ENCODE assay signal across 12 cellular contexts in the genomic region with DNA sequence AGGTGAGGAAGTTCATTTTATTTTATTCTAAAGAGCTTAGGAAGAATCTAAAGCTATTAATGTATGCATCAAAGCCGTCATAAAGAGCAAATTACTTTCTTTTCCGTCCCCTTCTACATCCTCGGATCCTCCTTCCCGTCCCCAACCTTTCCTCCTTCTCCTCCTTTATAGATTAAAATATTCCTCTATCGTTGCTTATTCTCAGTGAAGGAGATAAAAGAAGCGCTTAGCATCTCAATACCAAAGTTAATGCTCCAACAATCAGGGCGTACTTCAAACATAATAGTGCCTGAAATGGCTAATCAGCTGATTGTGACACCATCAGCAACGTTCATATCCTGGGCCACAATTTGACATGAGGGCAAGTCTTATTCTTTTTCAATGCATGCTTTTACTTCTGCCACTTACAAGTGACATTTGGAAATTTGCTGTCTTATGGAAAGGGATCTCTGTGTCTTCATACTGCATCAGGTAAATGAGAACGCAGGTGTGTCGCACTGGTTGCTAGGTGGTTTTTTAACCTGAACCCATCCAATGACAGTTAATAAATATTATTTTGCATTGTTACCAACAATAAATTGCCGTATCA. TPM values are rescaled to one million over a fixed set of nuclear protein-coding genes. Genes with fewer than 3 reads are reported as not detected.
DNase-seq lines count a peak whose midpoint lies in the region.
"Had no signal": no experiment of that assay in that cellular context is flagged by ENCODE, and none has a peak within 500 bp of the region (broad histone marks: within the 10 kb centered on the region; RNA-seq: fewer than 3 reads in every experiment).

No MANE protein-coding gene starts in this region.

- H3K9ac ChIP-seq in iPS-18a (ENCODE audit: low read length) (peak overlapping the region; percentile 66), skeletal muscle tissue (ENCODE audit: low read depth in 1 of 3, low read length in 3 of 3) (no peak overlapping the region)

- no peaks in the 10 kb centered on the region for H3K9me3 ChIP-seq in iPS-18a (ENCODE audit: control insufficient read depth, low read depth, low read length)
- H3K9me3 ChIP-seq in skeletal muscle tissue (ENCODE audit: control insufficient read depth in 3 of 3, low read length in 3 of 3), result no peaks in the 10 kb centered on the region
- H3K9me3 ChIP-seq: upper lobe of left lung had no signal

- intact Hi-C loops in activated CD4-positive, alpha-beta memory T cell treated with anti-CD3 and anti-CD28 coated beads for 36 hours (cut with micrococcal nuclease), result no loop called here

- peak overlapping the region; percentile 34 for H3K4me3 Mint-ChIP-seq in activated naive CD8-positive, alpha-beta T cell treated with anti-CD3 and anti-CD28 coated beads for 36 hours
- no peak overlapping the region for H3K4me3 Mint-ChIP-seq in activated CD4-positive, alpha-beta memory T cell treated with anti-CD3 and anti-CD28 coated beads for 36 hours

- CTCF ChIA-PET in activated CD4-positive, alpha-beta memory T cell treated with anti-CD3 and anti-CD28 coated beads for 36 hours (lab: Charles Lee), result interaction anchor here (0.6 to 1.0 kb wide), 4 partner anchors 10 to 280 kb away, joined by 3 to 9 read pairs (median 4); no protein-coding TSS in a partner anchor

- H3K4me1 ChIP-seq in iPS-18a (ENCODE audit: control insufficient read depth, low read depth, low read length), result peaks cover 7% of the 10 kb centered on the region
- peaks cover 6 to 17% (median 13%) of the 10 kb centered on the region in 3 donors for H3K4me1 ChIP-seq in skeletal muscle tissue (ENCODE audit: control insufficient read depth in 3 of 3, insufficient read depth in 3 of 3, low read length in 3 of 3)

- H3K27me3 ChIP-seq in iPS-18a (ENCODE audit: control insufficient read depth, insufficient read depth, low read length), result peaks cover 23% of the 10 kb centered on the region
- H3K27me3 ChIP-seq in skeletal muscle tissue (ENCODE audit: control insufficient read depth in 3 of 3, insufficient read depth in 3 of 3, low read length in 3 of 3), result peaks cover 18 to 23% (median 20%) of the 10 kb centered on the region in 3 donors

- H3K4me3 ChIP-seq in iPS-18a (ENCODE audit: low read length) (peak overlapping the region; percentile 77), skeletal muscle tissue (ENCODE audit: low read length in 3 of 3) (peak overlapping the region; percentile 8 to 50 (median 28))

- no peak overlapping the region for H3K27ac Mint-ChIP-seq in activated naive CD8-positive, alpha-beta T cell treated with anti-CD3 and anti-CD28 coated beads for 36 hours
- no peak overlapping the region for H3K27ac Mint-ChIP-seq in activated CD4-positive, alpha-beta memory T cell treated with anti-CD3 and anti-CD28 coated beads for 36 hours

- H3K4me1 Mint-ChIP-seq in activated naive CD8-positive, alpha-beta T cell treated with anti-CD3 and anti-CD28 coated beads for 36 hours, result peaks cover 5% of the 10 kb centered on the region
- peaks cover 8% of the 10 kb centered on the region for H3K4me1 Mint-ChIP-seq in activated CD4-positive, alpha-beta memory T cell treated with anti-CD3 and anti-CD28 coated beads for 36 hours (ENCODE audit: low read depth)

- H3K36me3 ChIP-seq in iPS-18a (ENCODE audit: control insufficient read depth, low read depth, low read length) (no peaks in the 10 kb centered on the region), skeletal muscle tissue (ENCODE audit: control insufficient read depth in 3 of 3, insufficient read depth in 3 of 3, low read length in 3 of 3) (no peaks in the 10 kb centered on the region)
- H3K36me3 ChIP-seq: upper lobe of left lung had no signal

- H3K9me3 Mint-ChIP-seq in activated naive CD8-positive, alpha-beta T cell treated with anti-CD3 and anti-CD28 coated beads for 36 hours, result no peaks in the 10 kb centered on the region
- H3K9me3 Mint-ChIP-seq in activated CD4-positive, alpha-beta memory T cell treated with anti-CD3 and anti-CD28 coated beads for 36 hours, result no peaks in the 10 kb centered on the region

- no peak overlapping the region for H3K27ac ChIP-seq in iPS-18a (ENCODE audit: low read length)
- H3K27ac ChIP-seq in skeletal muscle tissue (ENCODE audit: low read depth, low read length), result no peak overlapping the region
- H3K27ac ChIP-seq: upper lobe of left lung had no signal

- POLR2A ChIA-PET in activated CD4-positive, alpha-beta memory T cell treated with anti-CD3 and anti-CD28 coated beads for 36 hours (lab: Charles Lee), result no interaction called here

- no peaks in the 10 kb centered on the region for H3K36me3 Mint-ChIP-seq in activated naive CD8-positive, alpha-beta T cell treated with anti-CD3 and anti-CD28 coated beads for 36 hours
- no peaks in the 10 kb centered on the region for H3K36me3 Mint-ChIP-seq in activated CD4-positive, alpha-beta memory T cell treated with anti-CD3 and anti-CD28 coated beads for 36 hours

- DNase-seq in NCI-H345 (lab: John Stamatoyannopoulos, UW) (peak; percentile 12), NCI-H345 treated with DMSO at 0.1 percent for 48 hours (lab: John Stamatoyannopoulos, UW; ENCODE audit: unreplicated experiment) (no peak), HPDE6-E6E7 (ENCODE audit: extremely low spot score) (no peak)
- DNase-seq in activated naive CD8-positive, alpha-beta T cell treated with anti-CD3 and anti-CD28 coated beads for 36 hours, result no peak
- DNase-seq in activated CD4-positive, alpha-beta memory T cell treated with anti-CD3 and anti-CD28 coated beads for 36 hours, result no peak
- DNase-seq in activated CD4-positive, CD25-positive, alpha-beta regulatory T cell treated with anti-CD3 and anti-CD28 coated beads, Interleukin-2, amount 50 U/mL, for 72 hours, result no peak
- DNase-seq: 8988T, GOT3 had no signal

- H3K27me3 Mint-ChIP-seq in activated naive CD8-positive, alpha-beta T cell treated with anti-CD3 and anti-CD28 coated beads for 36 hours, result peaks cover 40% of the 10 kb centered on the region
- H3K27me3 Mint-ChIP-seq in activated CD4-positive, alpha-beta memory T cell treated with anti-CD3 and anti-CD28 coated beads for 36 hours, result peaks cover 19% of the 10 kb centered on the region

RNA-seq across cellular contexts. Expression of a gene that starts 1.0 kb away (rescaled TPM):
- total RNA-seq in activated naive CD8-positive, alpha-beta T cell treated with anti-CD3 and anti-CD28 coated beads for 36 hours, result not detected
- 5.7 TPM for total RNA-seq in skeletal muscle tissue
- total RNA-seq in activated CD4-positive, alpha-beta memory T cell treated with anti-CD3 and anti-CD28 coated beads for 36 hours, result not detected
- total RNA-seq: mononuclear cell had no signal
